19 cellular contexts compared by ENCODE assay signal in genomic region chr14:79972230-79972629, GRCh38.
"Had no signal": no experiment of that assay in that cellular context is flagged by ENCODE, and none has a peak within 500 bp of the region (broad histone marks: within the 10 kb centered on the region; RNA-seq: fewer than 3 reads in every experiment).

No MANE protein-coding gene starts in this region.

- H3K4me2 ChIP-seq: SK-N-SH had no signal

- H3K27me3 ChIP-seq: ascending aorta, colonic mucosa, dorsolateral prefrontal cortex, tibial artery had no signal

- ATAC-seq: activated CD8-positive, alpha-beta T cell treated with anti-CD3 and anti-CD28 coated beads, Interleukin-2, amount 10 ng/mL, durations not matched to agents 7 days and 5 days; activated naive CD4-positive, alpha-beta T cell treated with anti-CD3 and anti-CD28 coated beads, Interleukin-2, amount 50 U/mL, for 72 hours; effector memory CD8-positive, alpha-beta T cell; esophagus mucosa; left lobe of liver; naive thymus-derived CD4-positive, alpha-beta T cell had no signal

- H3K4me3 ChIP-seq: ascending aorta, colonic mucosa, dorsolateral prefrontal cortex, lung, tibial artery had no signal

- H3K4me1 ChIP-seq: ascending aorta, colonic mucosa had no signal

- H3K36me3 ChIP-seq: ascending aorta, colonic mucosa, tibial artery had no signal

- H3K27ac ChIP-seq: ascending aorta, colonic mucosa, dorsolateral prefrontal cortex, tibial artery had no signal

- H3K9me3 ChIP-seq: ascending aorta, colonic mucosa, SK-N-SH, tibial artery had no signal

- H3K9me2 ChIP-seq: SK-N-SH had no signal

- DNase-seq: activated CD4-positive, alpha-beta T cell treated with anti-CD3 and anti-CD28 coated beads for 48 hours; activated CD8-positive, alpha-beta T cell treated with anti-CD3 and anti-CD28 coated beads, Interleukin-2, amount 10 ng/mL, durations not matched to agents 7 days and 5 days; activated gamma-delta T cell treated with Interleukin-2 at 50 U/mL for 16 hours; activated T-cell treated with anti-CD3 and anti-CD28 coated beads, Interleukin-2, amount 50 U/mL, for 1 hour; caudate nucleus; colonic mucosa; dorsolateral prefrontal cortex; effector memory CD8-positive, alpha-beta T cell; naive thymus-derived CD4-positive, alpha-beta T cell; occipital lobe; SK-N-SH; stimulated activated CD4-positive, alpha-beta T cell treated with anti-CD3 and anti-CD28 coated beads, Interleukin-4, amount 100 ng/mL, for 24 hours; stimulated activated naive CD4-positive, alpha-beta T cell treated with Interleukin-2 at 50 U/mL for 16 hours; tibial artery had no signal

- H3K9ac ChIP-seq: SK-N-SH had no signal
